ENCODE assay signal across 21 cellular contexts in genomic region chr3:82012775-82013174, GRCh38.
DNase-seq lines count a peak whose midpoint lies in the region; ATAC-seq, FAIRE-seq and TF ChIP-seq lines count a peak whose summit lies in the region.
"Had no signal": no experiment of that assay in that cellular context is flagged by ENCODE, and none has a peak within 500 bp of the region (broad histone marks: within the 10 kb centered on the region; RNA-seq: fewer than 3 reads in every experiment).

No MANE protein-coding gene starts in this region.

- no peak overlapping the region for H3K4me3 ChIP-seq in keratinocyte (ENCODE audit: control insufficient read depth in 2 of 3, extremely low read depth in 1 of 3, insufficient read depth in 2 of 3, low read depth in 1 of 3, low read length in 3 of 3)
- no peak overlapping the region for H3K4me3 ChIP-seq in tibial artery
- H3K4me3 ChIP-seq: left lung, right atrium auricular region had no signal

- no peaks in the 10 kb centered on the region for H3K79me2 ChIP-seq in keratinocyte (ENCODE audit: control insufficient read depth, insufficient read depth, low read length)

- H3K36me3 ChIP-seq in keratinocyte (ENCODE audit: control insufficient read depth in 2 of 2, extremely low read depth in 1 of 2, insufficient read depth in 2 of 2, low read length in 2 of 2) (no peaks in the 10 kb centered on the region), tibial artery (no peaks in the 10 kb centered on the region)
- H3K36me3 ChIP-seq: left lung, right atrium auricular region had no signal

- TF ChIP-seq CTCF in C4-2B (conservative IDR thresholded peaks at IDR 0.05) (peak; percentile 68), HFFc6 (IDR thresholded peaks at IDR 0.05) (peak; percentile 51; the same call in 1 of the 2 replicates), keratinocyte (optimal IDR thresholded peaks at IDR 0.05 in 1 of 3, IDR thresholded peaks at IDR 0.05 in 1 of 3, conservative IDR thresholded peaks at IDR 0.05 in 1 of 3; ENCODE audit: extremely low read depth in 1 of 3, insufficient read depth in 2 of 3, low read length in 3 of 3) (peak in 2 of 3 experiments; percentile 35 to 41), tibial artery (IDR thresholded peaks at IDR 0.05) (no peak)

- no peak for FAIRE-seq in keratinocyte (lab: Jason Lieb, UNC)
- FAIRE-seq: colon, urothelium cell line had no signal

- dilution Hi-C loops in keratinocyte (cut with MboI; ENCODE audit: extremely low pct_ligation_motif_present, low sequenced_read_pairs) = no loop called here

- no peak overlapping the region for H3K4me2 ChIP-seq in keratinocyte (ENCODE audit: control insufficient read depth, extremely low read depth, insufficient read depth, low read depth, low read length)

- H3K9me3 ChIP-seq in keratinocyte (ENCODE audit: control insufficient read depth, low read depth, low read length) (no peaks in the 10 kb centered on the region), tibial artery (peaks cover 0 to 16% (median 11%) of the 10 kb centered on the region in 3 donors)
- H3K9me3 ChIP-seq: right atrium auricular region had no signal

- H3K27me3 ChIP-seq in keratinocyte (ENCODE audit: control insufficient read depth, extremely low read depth, insufficient read depth, low read length) (no peaks in the 10 kb centered on the region), tibial artery (no peaks in the 10 kb centered on the region)
- H3K27me3 ChIP-seq: left lung, right atrium auricular region had no signal

- no peak overlapping the region for H3K9ac ChIP-seq in keratinocyte (ENCODE audit: control insufficient read depth, extremely low read depth, insufficient read depth, low read length)

- no peaks in the 10 kb centered on the region; the same call in 1 of the 2 replicates for H3K27me3 Mint-ChIP-seq in HFFc6 (ENCODE audit: insufficient read depth)
- H3K27me3 Mint-ChIP-seq in effector memory CD8-positive, alpha-beta T cell = no peaks in the 10 kb centered on the region
- H3K27me3 Mint-ChIP-seq: activated CD4-positive, alpha-beta T cell treated with anti-CD3 and anti-CD28 coated beads for 36 hours; activated T-cell treated with anti-CD3 and anti-CD28 coated beads, Interleukin-2, amount 50 U/mL, for 24 hours; CD4-positive, CD25-positive, alpha-beta regulatory T cell; natural killer cell treated with Interleukin-12 subunit alpha and Interleukin-12 subunit beta and Interleukin-15 and Interleukin-18, amount 100 ng/mL, for 72 hours; stimulated activated naive B cell treated with anti-CD40 and anti-IgM and Interleukin-4, amounts not matched to agents 10 μg/mL and 1 μg/mL and 100 μg/mL, for 72 hours had no signal

- peaks cover 8% of the 10 kb centered on the region for H3K9me3 Mint-ChIP-seq in HFFc6
- H3K9me3 Mint-ChIP-seq in effector memory CD8-positive, alpha-beta T cell = peaks cover 10 to 11% of the 10 kb centered on the region in 2 donors

- no peak overlapping the region for H2AFZ ChIP-seq in keratinocyte (ENCODE audit: control insufficient read depth, low read length)

- DNase-seq in HFFc6 (no peak), SK-MEL-5 (ENCODE audit: low read depth, low spot score) (peak; percentile 32), keratinocyte (ENCODE audit: low read depth, low spot score) (no peak), tibial artery (no peak)
- no peak for DNase-seq in effector memory CD8-positive, alpha-beta T cell
- DNase-seq in activated CD4-positive, alpha-beta T cell treated with anti-CD3 and anti-CD28 coated beads, Interleukin-2, amount 50 U/mL, for 1 hour = no peak
- DNase-seq: activated CD4-positive, alpha-beta T cell treated with anti-CD3 and anti-CD28 coated beads for 36 hours; activated T-cell treated with anti-CD3 and anti-CD28 coated beads, Interleukin-2, amount 50 U/mL, for 24 hours; CD4-positive, CD25-positive, alpha-beta regulatory T cell; HCEC 1CT; left lung; NCI-H1092 treated with DMSO at 0.1 percent for 48 hours; NCI-H345; stimulated activated naive B cell treated with anti-CD40 and anti-IgM and Interleukin-4, amounts not matched to agents 10 μg/mL and 1 μg/mL and 100 μg/mL, for 72 hours had no signal

- intact Hi-C loops in tibial artery (cut with DNase I; ENCODE audit: low total_unique reads) = no loop called here

- in situ Hi-C loops in SK-MEL-5 (cut with HindIII; ENCODE audit: low pct_unique_long_range_greater_than_20kb, low sequenced_read_pairs) = no loop called here

- no peaks in the 10 kb centered on the region for H3K36me3 Mint-ChIP-seq in HFFc6 (ENCODE audit: low read depth)
- no peaks in the 10 kb centered on the region for H3K36me3 Mint-ChIP-seq in effector memory CD8-positive, alpha-beta T cell (ENCODE audit: insufficient read depth)
- H3K36me3 Mint-ChIP-seq: CD4-positive, CD25-positive, alpha-beta regulatory T cell; stimulated activated naive B cell treated with anti-CD40 and anti-IgM and Interleukin-4, amounts not matched to agents 10 μg/mL and 1 μg/mL and 100 μg/mL, for 72 hours had no signal

- no peak for ATAC-seq in effector memory CD8-positive, alpha-beta T cell (replicated peaks)
- no peak for ATAC-seq in HG03175 (IDR thresholded peaks at IDR 0.05; ENCODE audit: unreplicated experiment)
- ATAC-seq: activated CD4-positive, alpha-beta T cell treated with anti-CD3 and anti-CD28 coated beads for 36 hours; left lung; natural killer cell treated with Interleukin-12 subunit alpha and Interleukin-12 subunit beta and Interleukin-15 and Interleukin-18, amount 100 ng/mL, for 72 hours; stimulated activated naive B cell treated with anti-CD40 and anti-IgM and Interleukin-4, amounts not matched to agents 10 μg/mL and 1 μg/mL and 100 μg/mL, for 72 hours had no signal

- H3K27ac Mint-ChIP-seq in HFFc6 = no peak overlapping the region
- H3K27ac Mint-ChIP-seq in effector memory CD8-positive, alpha-beta T cell = no peak overlapping the region
- H3K27ac Mint-ChIP-seq: activated CD4-positive, alpha-beta T cell treated with anti-CD3 and anti-CD28 coated beads for 36 hours; activated T-cell treated with anti-CD3 and anti-CD28 coated beads, Interleukin-2, amount 50 U/mL, for 24 hours; natural killer cell treated with Interleukin-12 subunit alpha and Interleukin-12 subunit beta and Interleukin-15 and Interleukin-18, amount 100 ng/mL, for 72 hours; stimulated activated naive B cell treated with anti-CD40 and anti-IgM and Interleukin-4, amounts not matched to agents 10 μg/mL and 1 μg/mL and 100 μg/mL, for 72 hours; T-helper 1 cell treated with Interleukin-12 subunit alpha and Interleukin-12 subunit beta and Interleukin-4 antibody, amounts not matched to agents 30 μg/mL and 1 μg/mL, for 36 hours had no signal

- no peak overlapping the region for H3K27ac ChIP-seq in C4-2B
- no peak overlapping the region for H3K27ac ChIP-seq in keratinocyte (ENCODE audit: control insufficient read depth, insufficient read depth, low read length)
- no peak overlapping the region for H3K27ac ChIP-seq in tibial artery
- H3K27ac ChIP-seq: left lung, right atrium auricular region had no signal

- no peaks in the 10 kb centered on the region for H4K20me1 ChIP-seq in keratinocyte (ENCODE audit: control insufficient read depth, extremely low read depth, insufficient read depth, low read length)

- H3K4me3 Mint-ChIP-seq in HFFc6 = no peak overlapping the region
- no peak overlapping the region for H3K4me3 Mint-ChIP-seq in effector memory CD8-positive, alpha-beta T cell
- H3K4me3 Mint-ChIP-seq: activated CD4-positive, alpha-beta T cell treated with anti-CD3 and anti-CD28 coated beads for 36 hours; activated T-cell treated with anti-CD3 and anti-CD28 coated beads, Interleukin-2, amount 50 U/mL, for 24 hours; CD4-positive, CD25-positive, alpha-beta regulatory T cell; natural killer cell treated with Interleukin-12 subunit alpha and Interleukin-12 subunit beta and Interleukin-15 and Interleukin-18, amount 100 ng/mL, for 72 hours; stimulated activated naive B cell treated with anti-CD40 and anti-IgM and Interleukin-4, amounts not matched to agents 10 μg/mL and 1 μg/mL and 100 μg/mL, for 72 hours; T-helper 1 cell treated with Interleukin-12 subunit alpha and Interleukin-12 subunit beta and Interleukin-4 antibody, amounts not matched to agents 30 μg/mL and 1 μg/mL, for 36 hours had no signal

- H3K4me1 Mint-ChIP-seq in HFFc6 (ENCODE audit: low read depth) = no peaks in the 10 kb centered on the region
- H3K4me1 Mint-ChIP-seq in effector memory CD8-positive, alpha-beta T cell (ENCODE audit: low read depth in 2 of 2) = no peaks in the 10 kb centered on the region
- H3K4me1 Mint-ChIP-seq: activated CD4-positive, alpha-beta T cell treated with anti-CD3 and anti-CD28 coated beads for 36 hours; CD4-positive, CD25-positive, alpha-beta regulatory T cell; stimulated activated naive B cell treated with anti-CD40 and anti-IgM and Interleukin-4, amounts not matched to agents 10 μg/mL and 1 μg/mL and 100 μg/mL, for 72 hours had no signal

- H3K4me1 ChIP-seq in keratinocyte (ENCODE audit: control insufficient read depth, extremely low read depth, insufficient read depth, low read length) = no peaks in the 10 kb centered on the region
- no peaks in the 10 kb centered on the region for H3K4me1 ChIP-seq in tibial artery
- H3K4me1 ChIP-seq: left lung, right atrium auricular region had no signal

- H3K9me1 ChIP-seq in keratinocyte (ENCODE audit: control insufficient read depth, extremely low read depth, insufficient read depth, low read length) = no peaks in the 10 kb centered on the region

Comparison
In these comparisons a context has a peak if more than half of its experiments do, and no peak if none do; other contexts are left out.
1. CTCF ChIP-seq: peak in C4-2B (single experiment), HFFc6 (single experiment) and keratinocyte (2 of 3); none in tibial artery (0 of 2).